8 cellular contexts compared by ENCODE assay signal in the genomic region with DNA sequence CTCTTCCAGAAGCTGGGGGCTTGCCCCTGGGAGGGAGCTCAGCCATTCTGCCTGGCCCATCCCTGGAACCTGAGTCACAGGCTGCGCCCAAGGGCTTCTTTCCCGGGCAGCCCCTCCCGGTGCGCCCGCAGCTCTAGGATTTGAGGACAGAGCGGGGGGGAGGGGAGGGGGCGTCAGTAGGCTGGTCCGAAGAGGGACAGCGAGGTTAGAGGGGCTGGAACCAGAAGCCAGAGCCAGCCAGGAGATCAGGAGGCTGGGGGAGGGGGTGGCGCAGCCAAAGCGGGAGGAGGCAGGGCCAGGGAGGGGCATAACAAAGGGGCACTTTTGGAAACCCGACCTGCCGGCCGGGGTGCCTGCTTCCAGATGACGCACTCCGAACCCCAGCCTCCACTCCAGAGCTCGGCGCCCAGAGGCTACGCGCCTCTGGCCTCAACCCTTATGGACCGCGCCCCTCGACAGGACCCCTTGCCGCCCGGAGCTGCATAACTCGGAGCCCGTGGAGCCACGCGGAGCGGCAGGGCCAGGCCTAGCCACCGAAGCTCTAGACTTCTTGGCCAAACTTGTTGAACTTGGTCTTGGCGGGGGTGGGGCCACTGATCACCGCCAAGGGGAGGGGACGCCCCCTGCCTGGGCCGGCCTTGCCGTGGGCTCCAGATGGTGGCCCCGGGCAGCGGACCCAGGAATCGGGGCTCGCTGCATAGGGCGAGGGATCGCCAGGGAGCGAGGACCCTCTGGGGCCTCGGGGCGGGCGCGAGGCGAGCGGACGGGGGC. TPM values are rescaled to one million over a fixed set of nuclear protein-coding genes. Genes with fewer than 3 reads are reported as not detected.
DNase-seq lines count a peak whose midpoint lies in the region; ATAC-seq and TF ChIP-seq lines count a peak whose summit lies in the region.

No MANE protein-coding gene starts in this region.

- H3K4me3 ChIP-seq in BJ (ENCODE audit: low read depth, low read length): peak overlapping the region; percentile 78
- peak overlapping the region; percentile 50 to 71 (median 61) for H3K4me3 ChIP-seq in fibroblast of lung (replicated peaks in 1 of 4; ENCODE audit: control extremely low read depth in 1 of 4, insufficient read depth in 1 of 4, low read depth in 3 of 4, low read length in 4 of 4)

- CTCF ChIA-PET in BJ (lab: Yijun Ruan, JAX): interaction anchor here (0.8 to 2.1 kb wide), 7 partner anchors 8 to 189 kb away, joined by 3 to 12 read pairs (median 4); partner anchors contain the start of genes ACP2, DDB2 and NR1H3

- peak overlapping the region; percentile 53 for H2AFZ ChIP-seq in fibroblast of lung (ENCODE audit: low read length)

- no peak for DNase-seq in BJ (ENCODE audit: low read depth)
- DNase-seq in fibroblast of lung (ENCODE audit: low read depth in 2 of 2): peak; percentile 58 to 72
- no peak for DNase-seq in NCI-H2107 treated with DMSO at 0.1 percent for 48 hours (lab: John Stamatoyannopoulos, UW; ENCODE audit: unreplicated experiment)

- no peaks in the 10 kb centered on the region for H3K9me3 ChIP-seq in fibroblast of lung (ENCODE audit: control insufficient read depth, insufficient read depth, low read depth, low read length)

- no peaks in the 10 kb centered on the region for H3K27me3 ChIP-seq in BJ (ENCODE audit: control insufficient read depth, insufficient read depth, low read length)
- H3K27me3 ChIP-seq in fibroblast of lung (ENCODE audit: control insufficient read depth, insufficient read depth, low read length): peaks cover 2% of the 10 kb centered on the region

- POLR2A ChIA-PET in BJ (lab: Charles Lee): interaction anchor here (0.6 kb wide), 1 partner anchor 260 kb away, joined by 3 read pairs; no protein-coding TSS in a partner anchor

- no peaks in the 10 kb centered on the region for H3K9me3 Mint-ChIP-seq in nephron

- peak overlapping the region in 1 of 3 experiments; percentile 52 for H3K27ac Mint-ChIP-seq in nephron

- H3K4me1 Mint-ChIP-seq in nephron: peaks cover 21% of the 10 kb centered on the region

- H3K9ac ChIP-seq in fibroblast of lung (ENCODE audit: insufficient read depth, low read length): peak overlapping the region; percentile 60

- no peak for TF ChIP-seq CTCF in BJ (IDR thresholded peaks at IDR 0.05; ENCODE audit: insufficient read depth, low read depth, low read length)
- TF ChIP-seq CTCF in VCaP (conservative IDR thresholded peaks at IDR 0.05): no peak
- no peak for TF ChIP-seq CTCF in fibroblast of lung (conservative IDR thresholded peaks at IDR 0.05 in 1 of 2, IDR thresholded peaks at IDR 0.05 in 1 of 2; ENCODE audit: low read depth in 1 of 2, low read length in 2 of 2)
- TF ChIP-seq CTCF in nephron (IDR thresholded peaks at IDR 0.05; ENCODE audit: unreplicated experiment in 3 of 3): no peak

- peaks cover 11% of the 10 kb centered on the region for H3K27me3 Mint-ChIP-seq in nephron (ENCODE audit: low read depth)

- H4K20me1 ChIP-seq in fibroblast of lung (ENCODE audit: control insufficient read depth, extremely low read depth, insufficient read depth, low read length): no peaks in the 10 kb centered on the region

- H3K79me2 ChIP-seq in fibroblast of lung (ENCODE audit: control insufficient read depth, insufficient read depth, low read length): no peaks in the 10 kb centered on the region

- peak overlapping the region; percentile 83 to 87 (median 85) for H3K4me3 Mint-ChIP-seq in nephron

- TF ChIP-seq POLR2A in GM18505 (IDR thresholded peaks at IDR 0.05; ENCODE audit: borderline replicate concordance, extremely low read depth, insufficient read depth, insufficient read length): no peak

- H3K4me2 ChIP-seq in fibroblast of lung (ENCODE audit: extremely low read depth, insufficient read depth, low read length): peak overlapping the region; percentile 69

- peak; percentile 4 for ATAC-seq in HG02642 (IDR thresholded peaks at IDR 0.05; ENCODE audit: poor library complexity, unreplicated experiment)
- no peak for ATAC-seq in HG03521 (IDR thresholded peaks at IDR 0.05; ENCODE audit: unreplicated experiment)
- no peak for ATAC-seq in GM18505 (IDR thresholded peaks at IDR 0.05; ENCODE audit: unreplicated experiment)

- H3K4me1 ChIP-seq in fibroblast of lung (ENCODE audit: control insufficient read depth, extremely low read depth, insufficient read depth, low read length): peaks cover 19% of the 10 kb centered on the region

- H3K36me3 ChIP-seq in BJ (ENCODE audit: control insufficient read depth, insufficient read depth, low read length): peaks cover 5% of the 10 kb centered on the region
- H3K36me3 ChIP-seq in fibroblast of lung (ENCODE audit: control insufficient read depth, insufficient read depth, low read length): no peaks in the 10 kb centered on the region

- H3K27ac ChIP-seq in VCaP: peak overlapping the region; percentile 76
- peak overlapping the region; percentile 50 for H3K27ac ChIP-seq in fibroblast of lung (ENCODE audit: insufficient read depth, low read length)

- peaks cover 3% of the 10 kb centered on the region for H3K36me3 Mint-ChIP-seq in nephron (ENCODE audit: low read depth)

RNA-seq across cellular contexts. Expression of gene PACSIN3, which starts 0.7 kb away (rescaled TPM):
- polyA plus RNA-seq in BJ (2011; rRNA removed) (17.6 and 25.2 TPM in 2 replicates), fibroblast of lung (7.0 and 10.8 TPM in 2 replicates)
- 12.9 and 26.9 TPM in 2 replicates for polyA minus RNA-seq in BJ (2011; rRNA and poly(A)+ RNA removed)
- total RNA-seq in fibroblast of lung: 19.8 and 20.0 TPM in 2 replicates
- polyA plus RNA-seq in fibroblast of lung (2012): 14.2 and 18.4 TPM in 2 replicates
- 6.6 and 16.7 TPM in 2 replicates for polyA minus RNA-seq in fibroblast of lung (ENCODE audit: low replicate concordance)

RNA-seq across cellular contexts. Expression of gene ARFGAP2, which starts 8.8 kb away (rescaled TPM):
- 44.8 and 58.1 TPM in 2 replicates for polyA plus RNA-seq in BJ (2011; rRNA removed)
- polyA minus RNA-seq in BJ (2011; rRNA and poly(A)+ RNA removed): 48.9 and 64.0 TPM in 2 replicates
- total RNA-seq in fibroblast of lung: 68.1 and 80.4 TPM in 2 replicates
- polyA plus RNA-seq in fibroblast of lung: 50.1 and 68.7 TPM in 2 replicates
- polyA plus RNA-seq in fibroblast of lung (2012): 48.5 and 66.0 TPM in 2 replicates
- polyA minus RNA-seq in fibroblast of lung (ENCODE audit: low replicate concordance): 91.4 and 169 TPM in 2 replicates

RNA-seq across cellular contexts. Expression of gene DDB2, which starts 29.3 kb away (rescaled TPM):
- polyA plus RNA-seq in BJ (2011; rRNA removed) (44.9 and 46.5 TPM in 2 replicates), fibroblast of lung (21.2 and 45.4 TPM in 2 replicates)
- 20.4 and 27.3 TPM in 2 replicates for polyA minus RNA-seq in BJ (2011; rRNA and poly(A)+ RNA removed)
- 53.4 and 70.0 TPM in 2 replicates for total RNA-seq in fibroblast of lung
- 20.2 and 43.1 TPM in 2 replicates for polyA plus RNA-seq in fibroblast of lung (2012)
- polyA minus RNA-seq in fibroblast of lung (ENCODE audit: low replicate concordance): 8.8 and 32.4 TPM in 2 replicates

Comparison
In these comparisons a context has a peak if more than half of its experiments do, and no peak if none do; other contexts are left out.
1. DNase-seq: peak in fibroblast of lung (2 of 2); none in BJ (single experiment) and NCI-H2107 treated with DMSO at 0.1 percent for 48 hours (single experiment).